ENCODE assay signal across 2 cellular contexts in the genomic region with DNA sequence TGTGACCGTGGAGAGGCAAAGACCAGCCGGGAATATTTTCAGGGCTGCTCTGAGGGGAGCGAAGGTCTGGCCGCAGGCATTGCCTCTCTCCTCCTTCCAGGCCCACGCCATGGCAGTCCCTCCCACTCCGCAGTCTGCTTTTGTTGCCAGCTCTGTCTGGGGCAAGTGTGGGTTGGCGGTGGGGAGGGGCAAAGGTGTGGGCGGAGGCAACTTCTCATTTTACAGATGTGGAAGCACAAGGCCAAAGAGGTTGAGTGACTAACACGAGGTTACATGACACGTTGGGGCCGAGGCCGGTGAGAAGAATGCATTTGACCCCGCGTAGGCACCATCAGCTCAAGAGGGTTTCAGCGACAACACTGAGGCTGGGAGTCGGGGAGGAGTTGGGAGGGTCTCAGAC.
TF ChIP-seq lines count a peak whose summit lies in the region.

No MANE protein-coding gene starts in this region.

TF ChIP-seq in IMR-90, 13 proteins besides CTCF, POLR2A, EP300 and RAD21:
- TF ChIP-seq, protein P1, sequence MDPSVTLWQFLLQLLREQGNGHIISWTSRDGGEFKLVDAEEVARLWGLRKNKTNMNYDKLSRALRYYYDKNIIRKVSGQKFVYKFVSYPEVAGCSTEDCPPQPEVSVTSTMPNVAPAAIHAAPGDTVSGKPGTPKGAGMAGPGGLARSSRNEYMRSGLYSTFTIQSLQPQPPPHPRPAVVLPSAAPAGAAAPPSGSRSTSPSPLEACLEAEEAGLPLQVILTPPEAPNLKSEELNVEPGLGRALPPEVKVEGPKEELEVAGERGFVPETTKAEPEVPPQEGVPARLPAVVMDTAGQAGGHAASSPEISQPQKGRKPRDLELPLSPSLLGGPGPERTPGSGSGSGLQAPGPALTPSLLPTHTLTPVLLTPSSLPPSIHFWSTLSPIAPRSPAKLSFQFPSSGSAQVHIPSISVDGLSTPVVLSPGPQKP (IDR thresholded peaks at IDR 0.05; ENCODE audit: borderline replicate concordance, low read depth, low read length), result no peak
- peak; percentile 44 for TF ChIP-seq MAZ (IDR thresholded peaks at IDR 0.05; ENCODE audit: borderline replicate concordance, low read depth, low read length)
- no peak for TF ChIP-seq MXI1 (IDR thresholded peaks at IDR 0.05; ENCODE audit: borderline replicate concordance, low read depth, low read length)
TF ChIP-seq in IMR-90: peak in this region for 1.

TF ChIP-seq in K562, 482 proteins besides CTCF, POLR2A, EP300 and RAD21 (continues in another document):
- TF ChIP-seq BMI1 (IDR thresholded peaks at IDR 0.05; ENCODE audit: low read length) (no peak), FOXA1 (IDR thresholded peaks at IDR 0.05; ENCODE audit: borderline replicate concordance) (no peak), PURB (CRISPR knock-in tag; IDR thresholded peaks at IDR 0.05; ENCODE audit: low read depth) (no peak), HMG20A (CRISPR knock-in tag; conservative IDR thresholded peaks at IDR 0.05) (no peak), GTF2E2 (tag; IDR thresholded peaks at IDR 0.05) (no peak), MYC (IDR thresholded peaks at IDR 0.05; ENCODE audit: low read depth, low read length) (peak; percentile 53), MYC (CRISPR knock-in tag; IDR thresholded peaks at IDR 0.05; ENCODE audit: borderline replicate concordance, low read depth) (no peak), ZFX (CRISPR knock-in tag; IDR thresholded peaks at IDR 0.05) (peak; percentile 56), SMAD3 (CRISPR knock-in tag; conservative IDR thresholded peaks at IDR 0.05) (no peak), RFX7 (CRISPR knock-in tag; IDR thresholded peaks at IDR 0.05) (no peak), FOXK2 (conservative IDR thresholded peaks at IDR 0.05 in 1 of 2, IDR thresholded peaks at IDR 0.05 in 1 of 2; ENCODE audit: low read depth in 2 of 2) (no peak), ZNF354B (CRISPR knock-in tag; IDR thresholded peaks at IDR 0.05) (no peak), FOSL1 (tag; conservative IDR thresholded peaks at IDR 0.05) (peak; percentile 58), ETS2 (tag; IDR thresholded peaks at IDR 0.05; ENCODE audit: borderline replicate concordance, poor library complexity, severe bottlenecking) (no peak), ARID2 (IDR thresholded peaks at IDR 0.05) (no peak), EZH2 (IDR thresholded peaks at IDR 0.05; ENCODE audit: borderline replicate concordance, low read depth, low read length) (no peak), PCBP2 (IDR thresholded peaks at IDR 0.05; ENCODE audit: low read depth, low read length, poor library complexity, severe bottlenecking) (no peak), SNRNP70 (optimal IDR thresholded peaks at IDR 0.05; ENCODE audit: low read depth, low read length) (no peak), ZZZ3 (IDR thresholded peaks at IDR 0.05) (no peak), ZC3H4 (CRISPR knock-in tag; IDR thresholded peaks at IDR 0.05; ENCODE audit: borderline replicate concordance) (no peak), SREBF2 (CRISPR knock-in tag; IDR thresholded peaks at IDR 0.05) (no peak), ZNF766 (CRISPR knock-in tag; conservative IDR thresholded peaks at IDR 0.05) (no peak)
- TF ChIP-seq, protein P2, sequence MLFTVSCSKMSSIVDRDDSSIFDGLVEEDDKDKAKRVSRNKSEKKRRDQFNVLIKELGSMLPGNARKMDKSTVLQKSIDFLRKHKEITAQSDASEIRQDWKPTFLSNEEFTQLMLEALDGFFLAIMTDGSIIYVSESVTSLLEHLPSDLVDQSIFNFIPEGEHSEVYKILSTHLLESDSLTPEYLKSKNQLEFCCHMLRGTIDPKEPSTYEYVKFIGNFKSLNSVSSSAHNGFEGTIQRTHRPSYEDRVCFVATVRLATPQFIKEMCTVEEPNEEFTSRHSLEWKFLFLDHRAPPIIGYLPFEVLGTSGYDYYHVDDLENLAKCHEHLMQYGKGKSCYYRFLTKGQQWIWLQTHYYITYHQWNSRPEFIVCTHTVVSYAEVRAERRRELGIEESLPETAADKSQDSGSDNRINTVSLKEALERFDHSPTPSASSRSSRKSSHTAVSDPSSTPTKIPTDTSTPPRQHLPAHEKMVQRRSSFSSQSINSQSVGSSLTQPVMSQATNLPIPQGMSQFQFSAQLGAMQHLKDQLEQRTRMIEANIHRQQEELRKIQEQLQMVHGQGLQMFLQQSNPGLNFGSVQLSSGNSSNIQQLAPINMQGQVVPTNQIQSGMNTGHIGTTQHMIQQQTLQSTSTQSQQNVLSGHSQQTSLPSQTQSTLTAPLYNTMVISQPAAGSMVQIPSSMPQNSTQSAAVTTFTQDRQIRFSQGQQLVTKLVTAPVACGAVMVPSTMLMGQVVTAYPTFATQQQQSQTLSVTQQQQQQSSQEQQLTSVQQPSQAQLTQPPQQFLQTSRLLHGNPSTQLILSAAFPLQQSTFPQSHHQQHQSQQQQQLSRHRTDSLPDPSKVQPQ (CRISPR knock-in tag; IDR thresholded peaks at IDR 0.05; ENCODE audit: borderline replicate concordance), result no peak
- TF ChIP-seq, protein P3, sequence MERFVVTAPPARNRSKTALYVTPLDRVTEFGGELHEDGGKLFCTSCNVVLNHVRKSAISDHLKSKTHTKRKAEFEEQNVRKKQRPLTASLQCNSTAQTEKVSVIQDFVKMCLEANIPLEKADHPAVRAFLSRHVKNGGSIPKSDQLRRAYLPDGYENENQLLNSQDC (CRISPR knock-in tag; IDR thresholded peaks at IDR 0.05), result no peak
- TF ChIP-seq, protein P4, sequence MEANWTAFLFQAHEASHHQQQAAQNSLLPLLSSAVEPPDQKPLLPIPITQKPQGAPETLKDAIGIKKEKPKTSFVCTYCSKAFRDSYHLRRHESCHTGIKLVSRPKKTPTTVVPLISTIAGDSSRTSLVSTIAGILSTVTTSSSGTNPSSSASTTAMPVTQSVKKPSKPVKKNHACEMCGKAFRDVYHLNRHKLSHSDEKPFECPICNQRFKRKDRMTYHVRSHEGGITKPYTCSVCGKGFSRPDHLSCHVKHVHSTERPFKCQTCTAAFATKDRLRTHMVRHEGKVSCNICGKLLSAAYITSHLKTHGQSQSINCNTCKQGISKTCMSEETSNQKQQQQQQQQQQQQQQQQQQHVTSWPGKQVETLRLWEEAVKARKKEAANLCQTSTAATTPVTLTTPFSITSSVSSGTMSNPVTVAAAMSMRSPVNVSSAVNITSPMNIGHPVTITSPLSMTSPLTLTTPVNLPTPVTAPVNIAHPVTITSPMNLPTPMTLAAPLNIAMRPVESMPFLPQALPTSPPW (CRISPR knock-in tag; IDR thresholded peaks at IDR 0.05), result peak; percentile 37; the same call in 1 of the 2 replicates
- TF ChIP-seq, protein P5, sequence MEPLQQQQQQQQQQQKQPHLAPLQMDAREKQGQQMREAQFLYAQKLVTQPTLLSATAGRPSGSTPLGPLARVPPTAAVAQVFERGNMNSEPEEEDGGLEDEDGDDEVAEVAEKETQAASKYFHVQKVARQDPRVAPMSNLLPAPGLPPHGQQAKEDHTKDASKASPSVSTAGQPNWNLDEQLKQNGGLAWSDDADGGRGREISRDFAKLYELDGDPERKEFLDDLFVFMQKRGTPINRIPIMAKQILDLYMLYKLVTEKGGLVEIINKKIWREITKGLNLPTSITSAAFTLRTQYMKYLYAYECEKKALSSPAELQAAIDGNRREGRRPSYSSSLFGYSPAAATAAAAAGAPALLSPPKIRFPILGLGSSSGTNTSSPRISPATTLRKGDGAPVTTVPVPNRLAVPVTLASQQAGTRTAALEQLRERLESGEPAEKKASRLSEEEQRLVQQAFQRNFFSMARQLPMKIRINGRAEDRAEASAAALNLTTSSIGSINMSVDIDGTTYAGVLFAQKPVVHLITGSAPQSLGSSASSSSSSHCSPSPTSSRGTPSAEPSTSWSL (CRISPR knock-in tag; IDR thresholded peaks at IDR 0.05; ENCODE audit: borderline replicate concordance), result no peak
- TF ChIP-seq, protein P6, sequence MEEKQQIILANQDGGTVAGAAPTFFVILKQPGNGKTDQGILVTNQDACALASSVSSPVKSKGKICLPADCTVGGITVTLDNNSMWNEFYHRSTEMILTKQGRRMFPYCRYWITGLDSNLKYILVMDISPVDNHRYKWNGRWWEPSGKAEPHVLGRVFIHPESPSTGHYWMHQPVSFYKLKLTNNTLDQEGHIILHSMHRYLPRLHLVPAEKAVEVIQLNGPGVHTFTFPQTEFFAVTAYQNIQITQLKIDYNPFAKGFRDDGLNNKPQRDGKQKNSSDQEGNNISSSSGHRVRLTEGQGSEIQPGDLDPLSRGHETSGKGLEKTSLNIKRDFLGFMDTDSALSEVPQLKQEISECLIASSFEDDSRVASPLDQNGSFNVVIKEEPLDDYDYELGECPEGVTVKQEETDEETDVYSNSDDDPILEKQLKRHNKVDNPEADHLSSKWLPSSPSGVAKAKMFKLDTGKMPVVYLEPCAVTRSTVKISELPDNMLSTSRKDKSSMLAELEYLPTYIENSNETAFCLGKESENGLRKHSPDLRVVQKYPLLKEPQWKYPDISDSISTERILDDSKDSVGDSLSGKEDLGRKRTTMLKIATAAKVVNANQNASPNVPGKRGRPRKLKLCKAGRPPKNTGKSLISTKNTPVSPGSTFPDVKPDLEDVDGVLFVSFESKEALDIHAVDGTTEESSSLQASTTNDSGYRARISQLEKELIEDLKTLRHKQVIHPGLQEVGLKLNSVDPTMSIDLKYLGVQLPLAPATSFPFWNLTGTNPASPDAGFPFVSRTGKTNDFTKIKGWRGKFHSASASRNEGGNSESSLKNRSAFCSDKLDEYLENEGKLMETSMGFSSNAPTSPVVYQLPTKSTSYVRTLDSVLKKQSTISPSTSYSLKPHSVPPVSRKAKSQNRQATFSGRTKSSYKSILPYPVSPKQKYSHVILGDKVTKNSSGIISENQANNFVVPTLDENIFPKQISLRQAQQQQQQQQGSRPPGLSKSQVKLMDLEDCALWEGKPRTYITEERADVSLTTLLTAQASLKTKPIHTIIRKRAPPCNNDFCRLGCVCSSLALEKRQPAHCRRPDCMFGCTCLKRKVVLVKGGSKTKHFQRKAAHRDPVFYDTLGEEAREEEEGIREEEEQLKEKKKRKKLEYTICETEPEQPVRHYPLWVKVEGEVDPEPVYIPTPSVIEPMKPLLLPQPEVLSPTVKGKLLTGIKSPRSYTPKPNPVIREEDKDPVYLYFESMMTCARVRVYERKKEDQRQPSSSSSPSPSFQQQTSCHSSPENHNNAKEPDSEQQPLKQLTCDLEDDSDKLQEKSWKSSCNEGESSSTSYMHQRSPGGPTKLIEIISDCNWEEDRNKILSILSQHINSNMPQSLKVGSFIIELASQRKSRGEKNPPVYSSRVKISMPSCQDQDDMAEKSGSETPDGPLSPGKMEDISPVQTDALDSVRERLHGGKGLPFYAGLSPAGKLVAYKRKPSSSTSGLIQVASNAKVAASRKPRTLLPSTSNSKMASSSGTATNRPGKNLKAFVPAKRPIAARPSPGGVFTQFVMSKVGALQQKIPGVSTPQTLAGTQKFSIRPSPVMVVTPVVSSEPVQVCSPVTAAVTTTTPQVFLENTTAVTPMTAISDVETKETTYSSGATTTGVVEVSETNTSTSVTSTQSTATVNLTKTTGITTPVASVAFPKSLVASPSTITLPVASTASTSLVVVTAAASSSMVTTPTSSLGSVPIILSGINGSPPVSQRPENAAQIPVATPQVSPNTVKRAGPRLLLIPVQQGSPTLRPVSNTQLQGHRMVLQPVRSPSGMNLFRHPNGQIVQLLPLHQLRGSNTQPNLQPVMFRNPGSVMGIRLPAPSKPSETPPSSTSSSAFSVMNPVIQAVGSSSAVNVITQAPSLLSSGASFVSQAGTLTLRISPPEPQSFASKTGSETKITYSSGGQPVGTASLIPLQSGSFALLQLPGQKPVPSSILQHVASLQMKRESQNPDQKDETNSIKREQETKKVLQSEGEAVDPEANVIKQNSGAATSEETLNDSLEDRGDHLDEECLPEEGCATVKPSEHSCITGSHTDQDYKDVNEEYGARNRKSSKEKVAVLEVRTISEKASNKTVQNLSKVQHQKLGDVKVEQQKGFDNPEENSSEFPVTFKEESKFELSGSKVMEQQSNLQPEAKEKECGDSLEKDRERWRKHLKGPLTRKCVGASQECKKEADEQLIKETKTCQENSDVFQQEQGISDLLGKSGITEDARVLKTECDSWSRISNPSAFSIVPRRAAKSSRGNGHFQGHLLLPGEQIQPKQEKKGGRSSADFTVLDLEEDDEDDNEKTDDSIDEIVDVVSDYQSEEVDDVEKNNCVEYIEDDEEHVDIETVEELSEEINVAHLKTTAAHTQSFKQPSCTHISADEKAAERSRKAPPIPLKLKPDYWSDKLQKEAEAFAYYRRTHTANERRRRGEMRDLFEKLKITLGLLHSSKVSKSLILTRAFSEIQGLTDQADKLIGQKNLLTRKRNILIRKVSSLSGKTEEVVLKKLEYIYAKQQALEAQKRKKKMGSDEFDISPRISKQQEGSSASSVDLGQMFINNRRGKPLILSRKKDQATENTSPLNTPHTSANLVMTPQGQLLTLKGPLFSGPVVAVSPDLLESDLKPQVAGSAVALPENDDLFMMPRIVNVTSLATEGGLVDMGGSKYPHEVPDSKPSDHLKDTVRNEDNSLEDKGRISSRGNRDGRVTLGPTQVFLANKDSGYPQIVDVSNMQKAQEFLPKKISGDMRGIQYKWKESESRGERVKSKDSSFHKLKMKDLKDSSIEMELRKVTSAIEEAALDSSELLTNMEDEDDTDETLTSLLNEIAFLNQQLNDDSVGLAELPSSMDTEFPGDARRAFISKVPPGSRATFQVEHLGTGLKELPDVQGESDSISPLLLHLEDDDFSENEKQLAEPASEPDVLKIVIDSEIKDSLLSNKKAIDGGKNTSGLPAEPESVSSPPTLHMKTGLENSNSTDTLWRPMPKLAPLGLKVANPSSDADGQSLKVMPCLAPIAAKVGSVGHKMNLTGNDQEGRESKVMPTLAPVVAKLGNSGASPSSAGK (IDR thresholded peaks at IDR 0.05), result peak; percentile 95
- TF ChIP-seq, protein P7, sequence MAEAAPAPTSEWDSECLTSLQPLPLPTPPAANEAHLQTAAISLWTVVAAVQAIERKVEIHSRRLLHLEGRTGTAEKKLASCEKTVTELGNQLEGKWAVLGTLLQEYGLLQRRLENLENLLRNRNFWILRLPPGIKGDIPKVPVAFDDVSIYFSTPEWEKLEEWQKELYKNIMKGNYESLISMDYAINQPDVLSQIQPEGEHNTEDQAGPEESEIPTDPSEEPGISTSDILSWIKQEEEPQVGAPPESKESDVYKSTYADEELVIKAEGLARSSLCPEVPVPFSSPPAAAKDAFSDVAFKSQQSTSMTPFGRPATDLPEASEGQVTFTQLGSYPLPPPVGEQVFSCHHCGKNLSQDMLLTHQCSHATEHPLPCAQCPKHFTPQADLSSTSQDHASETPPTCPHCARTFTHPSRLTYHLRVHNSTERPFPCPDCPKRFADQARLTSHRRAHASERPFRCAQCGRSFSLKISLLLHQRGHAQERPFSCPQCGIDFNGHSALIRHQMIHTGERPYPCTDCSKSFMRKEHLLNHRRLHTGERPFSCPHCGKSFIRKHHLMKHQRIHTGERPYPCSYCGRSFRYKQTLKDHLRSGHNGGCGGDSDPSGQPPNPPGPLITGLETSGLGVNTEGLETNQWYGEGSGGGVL (CRISPR knock-in tag; IDR thresholded peaks at IDR 0.05), result no peak
- TF ChIP-seq, protein P8, sequence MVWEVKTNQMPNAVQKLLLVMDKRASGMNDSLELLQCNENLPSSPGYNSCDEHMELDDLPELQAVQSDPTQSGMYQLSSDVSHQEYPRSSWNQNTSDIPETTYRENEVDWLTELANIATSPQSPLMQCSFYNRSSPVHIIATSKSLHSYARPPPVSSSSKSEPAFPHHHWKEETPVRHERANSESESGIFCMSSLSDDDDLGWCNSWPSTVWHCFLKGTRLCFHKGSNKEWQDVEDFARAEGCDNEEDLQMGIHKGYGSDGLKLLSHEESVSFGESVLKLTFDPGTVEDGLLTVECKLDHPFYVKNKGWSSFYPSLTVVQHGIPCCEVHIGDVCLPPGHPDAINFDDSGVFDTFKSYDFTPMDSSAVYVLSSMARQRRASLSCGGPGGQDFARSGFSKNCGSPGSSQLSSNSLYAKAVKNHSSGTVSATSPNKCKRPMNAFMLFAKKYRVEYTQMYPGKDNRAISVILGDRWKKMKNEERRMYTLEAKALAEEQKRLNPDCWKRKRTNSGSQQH (CRISPR knock-in tag; IDR thresholded peaks at IDR 0.05), result no peak
- TF ChIP-seq, protein P9, sequence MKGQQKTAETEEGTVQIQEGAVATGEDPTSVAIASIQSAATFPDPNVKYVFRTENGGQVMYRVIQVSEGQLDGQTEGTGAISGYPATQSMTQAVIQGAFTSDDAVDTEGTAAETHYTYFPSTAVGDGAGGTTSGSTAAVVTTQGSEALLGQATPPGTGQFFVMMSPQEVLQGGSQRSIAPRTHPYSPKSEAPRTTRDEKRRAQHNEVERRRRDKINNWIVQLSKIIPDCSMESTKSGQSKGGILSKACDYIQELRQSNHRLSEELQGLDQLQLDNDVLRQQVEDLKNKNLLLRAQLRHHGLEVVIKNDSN (CRISPR knock-in tag; IDR thresholded peaks at IDR 0.05), result no peak
